Comparison of ENCODE assay signal across 1 cellular context in genomic region chr4:176333076-176333475, GRCh38.
TF ChIP-seq lines count a peak whose summit lies in the region.

No MANE protein-coding gene starts in this region.

TF ChIP-seq in H1, 55 proteins besides CTCF, POLR2A, EP300 and RAD21:
- 0 out of 2 replicates have a peak, but pooled peaks have one; percentile 25 for TF ChIP-seq POLR2AphosphoS5 (IDR thresholded peaks at IDR 0.05; ENCODE audit: low read depth, low read length)
- no peak for TF ChIP-seq YY1 (IDR thresholded peaks at IDR 0.05; ENCODE audit: low read depth, low read length)
